In the genomic region with DNA sequence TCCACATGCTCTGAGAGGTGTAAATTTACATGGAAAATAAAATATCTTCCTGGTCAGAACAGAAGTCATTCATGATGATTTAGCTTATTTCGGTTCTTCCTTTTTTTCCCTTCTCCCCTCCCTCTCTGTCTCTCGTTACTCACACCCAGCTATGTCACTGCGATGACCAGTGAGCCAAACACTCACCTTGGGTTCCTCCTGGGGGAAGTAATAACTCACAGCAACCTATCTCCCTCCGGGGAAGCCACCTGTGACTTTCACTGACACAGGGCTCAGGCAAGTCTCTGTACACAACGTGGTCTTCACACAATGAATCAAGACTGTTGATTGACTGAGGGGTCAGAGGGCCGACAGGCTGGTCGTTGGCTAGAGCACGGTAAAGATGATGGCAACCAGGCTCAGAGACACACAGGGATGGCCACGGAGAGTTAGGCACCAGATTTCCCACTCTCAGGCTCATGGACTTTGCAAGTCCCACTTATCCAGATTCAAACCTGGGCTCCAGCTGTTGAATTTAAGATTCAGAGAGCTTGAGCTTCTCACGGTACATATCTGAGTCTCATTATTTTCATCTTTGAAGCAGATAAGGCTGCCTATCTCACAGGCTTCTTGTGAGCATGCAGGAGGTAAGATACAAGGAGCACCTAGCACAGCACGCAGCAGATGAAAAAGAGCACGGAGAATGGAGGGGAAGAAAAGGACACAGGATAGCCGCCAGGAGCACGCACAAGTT, we compare ENCODE assay signal across 2 cellular contexts.
TF ChIP-seq lines count a peak whose summit lies in the region.

No MANE protein-coding gene starts in this region.

TF ChIP-seq in GM23338, 12 proteins besides CTCF, POLR2A, EP300 and RAD21 (continued from another document):
- TF ChIP-seq, protein P1, sequence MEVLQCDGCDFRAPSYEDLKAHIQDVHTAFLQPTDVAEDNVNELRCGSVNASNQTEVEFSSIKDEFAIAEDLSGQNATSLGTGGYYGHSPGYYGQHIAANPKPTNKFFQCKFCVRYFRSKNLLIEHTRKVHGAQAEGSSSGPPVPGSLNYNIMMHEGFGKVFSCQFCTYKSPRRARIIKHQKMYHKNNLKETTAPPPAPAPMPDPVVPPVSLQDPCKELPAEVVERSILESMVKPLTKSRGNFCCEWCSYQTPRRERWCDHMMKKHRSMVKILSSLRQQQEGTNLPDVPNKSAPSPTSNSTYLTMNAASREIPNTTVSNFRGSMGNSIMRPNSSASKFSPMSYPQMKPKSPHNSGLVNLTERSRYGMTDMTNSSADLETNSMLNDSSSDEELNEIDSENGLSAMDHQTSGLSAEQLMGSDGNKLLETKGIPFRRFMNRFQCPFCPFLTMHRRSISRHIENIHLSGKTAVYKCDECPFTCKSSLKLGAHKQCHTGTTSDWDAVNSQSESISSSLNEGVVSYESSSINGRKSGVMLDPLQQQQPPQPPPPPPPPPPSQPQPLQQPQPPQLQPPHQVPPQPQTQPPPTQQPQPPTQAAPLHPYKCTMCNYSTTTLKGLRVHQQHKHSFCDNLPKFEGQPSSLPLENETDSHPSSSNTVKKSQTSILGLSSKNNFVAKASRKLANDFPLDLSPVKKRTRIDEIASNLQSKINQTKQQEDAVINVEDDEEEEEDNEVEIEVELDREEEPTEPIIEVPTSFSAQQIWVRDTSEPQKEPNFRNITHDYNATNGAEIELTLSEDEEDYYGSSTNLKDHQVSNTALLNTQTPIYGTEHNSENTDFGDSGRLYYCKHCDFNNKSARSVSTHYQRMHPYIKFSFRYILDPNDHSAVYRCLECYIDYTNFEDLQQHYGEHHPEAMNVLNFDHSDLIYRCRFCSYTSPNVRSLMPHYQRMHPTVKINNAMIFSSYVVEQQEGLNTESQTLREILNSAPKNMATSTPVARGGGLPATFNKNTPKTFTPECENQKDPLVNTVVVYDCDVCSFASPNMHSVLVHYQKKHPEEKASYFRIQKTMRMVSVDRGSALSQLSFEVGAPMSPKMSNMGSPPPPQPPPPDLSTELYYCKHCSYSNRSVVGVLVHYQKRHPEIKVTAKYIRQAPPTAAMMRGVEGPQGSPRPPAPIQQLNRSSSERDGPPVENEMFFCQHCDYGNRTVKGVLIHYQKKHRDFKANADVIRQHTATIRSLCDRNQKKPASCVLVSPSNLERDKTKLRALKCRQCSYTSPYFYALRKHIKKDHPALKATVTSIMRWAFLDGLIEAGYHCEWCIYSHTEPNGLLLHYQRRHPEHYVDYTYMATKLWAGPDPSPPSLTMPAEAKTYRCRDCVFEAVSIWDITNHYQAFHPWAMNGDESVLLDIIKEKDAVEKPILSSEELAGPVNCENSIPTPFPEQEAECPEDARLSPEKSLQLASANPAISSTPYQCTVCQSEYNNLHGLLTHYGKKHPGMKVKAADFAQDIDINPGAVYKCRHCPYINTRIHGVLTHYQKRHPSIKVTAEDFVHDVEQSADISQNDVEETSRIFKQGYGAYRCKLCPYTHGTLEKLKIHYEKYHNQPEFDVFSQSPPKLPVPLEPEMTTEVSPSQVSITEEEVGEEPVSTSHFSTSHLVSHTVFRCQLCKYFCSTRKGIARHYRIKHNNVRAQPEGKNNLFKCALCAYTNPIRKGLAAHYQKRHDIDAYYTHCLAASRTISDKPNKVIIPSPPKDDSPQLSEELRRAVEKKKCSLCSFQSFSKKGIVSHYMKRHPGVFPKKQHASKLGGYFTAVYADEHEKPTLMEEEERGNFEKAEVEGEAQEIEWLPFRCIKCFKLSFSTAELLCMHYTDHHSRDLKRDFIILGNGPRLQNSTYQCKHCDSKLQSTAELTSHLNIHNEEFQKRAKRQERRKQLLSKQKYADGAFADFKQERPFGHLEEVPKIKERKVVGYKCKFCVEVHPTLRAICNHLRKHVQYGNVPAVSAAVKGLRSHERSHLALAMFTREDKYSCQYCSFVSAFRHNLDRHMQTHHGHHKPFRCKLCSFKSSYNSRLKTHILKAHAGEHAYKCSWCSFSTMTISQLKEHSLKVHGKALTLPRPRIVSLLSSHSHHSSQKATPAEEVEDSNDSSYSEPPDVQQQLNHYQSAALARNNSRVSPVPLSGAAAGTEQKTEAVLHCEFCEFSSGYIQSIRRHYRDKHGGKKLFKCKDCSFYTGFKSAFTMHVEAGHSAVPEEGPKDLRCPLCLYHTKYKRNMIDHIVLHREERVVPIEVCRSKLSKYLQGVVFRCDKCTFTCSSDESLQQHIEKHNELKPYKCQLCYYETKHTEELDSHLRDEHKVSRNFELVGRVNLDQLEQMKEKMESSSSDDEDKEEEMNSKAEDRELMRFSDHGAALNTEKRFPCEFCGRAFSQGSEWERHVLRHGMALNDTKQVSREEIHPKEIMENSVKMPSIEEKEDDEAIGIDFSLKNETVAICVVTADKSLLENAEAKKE (CRISPR knock-in tag; IDR thresholded peaks at IDR 0.05) = no peak
- TF ChIP-seq EZH2phosphoT487 (IDR thresholded peaks at IDR 0.05; ENCODE audit: unreplicated experiment) (no peak), CREB1 (CRISPR knock-in tag; IDR thresholded peaks at IDR 0.05; ENCODE audit: low read depth) (no peak), NANOG (IDR thresholded peaks at IDR 0.05; ENCODE audit: borderline replicate concordance) (no peak), REST (IDR thresholded peaks at IDR 0.05; ENCODE audit: unreplicated experiment) (no peak), POLR2AphosphoS5 (IDR thresholded peaks at IDR 0.05; ENCODE audit: low read depth) (no peak), ZNF114 (CRISPR knock-in tag; IDR thresholded peaks at IDR 0.05) (no peak)

TF ChIP-seq in SK-N-SH treated with all-trans-retinoic acid at 6 μM for 48 hours, 23 proteins besides CTCF, POLR2A, EP300 and RAD21 (continued from another document):
- TF ChIP-seq, protein P2, sequence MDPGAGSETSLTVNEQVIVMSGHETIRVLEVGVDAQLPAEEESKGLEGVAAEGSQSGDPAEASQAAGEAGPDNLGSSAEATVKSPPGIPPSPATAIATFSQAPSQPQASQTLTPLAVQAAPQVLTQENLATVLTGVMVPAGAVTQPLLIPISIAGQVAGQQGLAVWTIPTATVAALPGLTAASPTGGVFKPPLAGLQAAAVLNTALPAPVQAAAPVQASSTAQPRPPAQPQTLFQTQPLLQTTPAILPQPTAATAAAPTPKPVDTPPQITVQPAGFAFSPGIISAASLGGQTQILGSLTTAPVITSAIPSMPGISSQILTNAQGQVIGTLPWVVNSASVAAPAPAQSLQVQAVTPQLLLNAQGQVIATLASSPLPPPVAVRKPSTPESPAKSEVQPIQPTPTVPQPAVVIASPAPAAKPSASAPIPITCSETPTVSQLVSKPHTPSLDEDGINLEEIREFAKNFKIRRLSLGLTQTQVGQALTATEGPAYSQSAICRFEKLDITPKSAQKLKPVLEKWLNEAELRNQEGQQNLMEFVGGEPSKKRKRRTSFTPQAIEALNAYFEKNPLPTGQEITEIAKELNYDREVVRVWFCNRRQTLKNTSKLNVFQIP (CRISPR knock-in tag; IDR thresholded peaks at IDR 0.05; ENCODE audit: borderline replicate concordance, low read depth) = no peak
- TF ChIP-seq PPARA (CRISPR knock-in tag; IDR thresholded peaks at IDR 0.05; ENCODE audit: borderline replicate concordance) = no peak
- TF ChIP-seq, protein P3, sequence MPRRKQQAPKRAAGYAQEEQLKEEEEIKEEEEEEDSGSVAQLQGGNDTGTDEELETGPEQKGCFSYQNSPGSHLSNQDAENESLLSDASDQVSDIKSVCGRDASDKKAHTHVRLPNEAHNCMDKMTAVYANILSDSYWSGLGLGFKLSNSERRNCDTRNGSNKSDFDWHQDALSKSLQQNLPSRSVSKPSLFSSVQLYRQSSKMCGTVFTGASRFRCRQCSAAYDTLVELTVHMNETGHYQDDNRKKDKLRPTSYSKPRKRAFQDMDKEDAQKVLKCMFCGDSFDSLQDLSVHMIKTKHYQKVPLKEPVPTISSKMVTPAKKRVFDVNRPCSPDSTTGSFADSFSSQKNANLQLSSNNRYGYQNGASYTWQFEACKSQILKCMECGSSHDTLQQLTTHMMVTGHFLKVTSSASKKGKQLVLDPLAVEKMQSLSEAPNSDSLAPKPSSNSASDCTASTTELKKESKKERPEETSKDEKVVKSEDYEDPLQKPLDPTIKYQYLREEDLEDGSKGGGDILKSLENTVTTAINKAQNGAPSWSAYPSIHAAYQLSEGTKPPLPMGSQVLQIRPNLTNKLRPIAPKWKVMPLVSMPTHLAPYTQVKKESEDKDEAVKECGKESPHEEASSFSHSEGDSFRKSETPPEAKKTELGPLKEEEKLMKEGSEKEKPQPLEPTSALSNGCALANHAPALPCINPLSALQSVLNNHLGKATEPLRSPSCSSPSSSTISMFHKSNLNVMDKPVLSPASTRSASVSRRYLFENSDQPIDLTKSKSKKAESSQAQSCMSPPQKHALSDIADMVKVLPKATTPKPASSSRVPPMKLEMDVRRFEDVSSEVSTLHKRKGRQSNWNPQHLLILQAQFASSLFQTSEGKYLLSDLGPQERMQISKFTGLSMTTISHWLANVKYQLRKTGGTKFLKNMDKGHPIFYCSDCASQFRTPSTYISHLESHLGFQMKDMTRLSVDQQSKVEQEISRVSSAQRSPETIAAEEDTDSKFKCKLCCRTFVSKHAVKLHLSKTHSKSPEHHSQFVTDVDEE (CRISPR knock-in tag; IDR thresholded peaks at IDR 0.05) = no peak
- no peak for TF ChIP-seq ZNF70 (CRISPR knock-in tag; IDR thresholded peaks at IDR 0.05)
- TF ChIP-seq CSDC2 (CRISPR knock-in tag; IDR thresholded peaks at IDR 0.05) = no peak
- no peak for TF ChIP-seq SNAI2 (CRISPR knock-in tag; IDR thresholded peaks at IDR 0.05)
- TF ChIP-seq ARNTL (CRISPR knock-in tag; IDR thresholded peaks at IDR 0.05; ENCODE audit: borderline replicate concordance, low read depth) = no peak
- TF ChIP-seq, protein P4, sequence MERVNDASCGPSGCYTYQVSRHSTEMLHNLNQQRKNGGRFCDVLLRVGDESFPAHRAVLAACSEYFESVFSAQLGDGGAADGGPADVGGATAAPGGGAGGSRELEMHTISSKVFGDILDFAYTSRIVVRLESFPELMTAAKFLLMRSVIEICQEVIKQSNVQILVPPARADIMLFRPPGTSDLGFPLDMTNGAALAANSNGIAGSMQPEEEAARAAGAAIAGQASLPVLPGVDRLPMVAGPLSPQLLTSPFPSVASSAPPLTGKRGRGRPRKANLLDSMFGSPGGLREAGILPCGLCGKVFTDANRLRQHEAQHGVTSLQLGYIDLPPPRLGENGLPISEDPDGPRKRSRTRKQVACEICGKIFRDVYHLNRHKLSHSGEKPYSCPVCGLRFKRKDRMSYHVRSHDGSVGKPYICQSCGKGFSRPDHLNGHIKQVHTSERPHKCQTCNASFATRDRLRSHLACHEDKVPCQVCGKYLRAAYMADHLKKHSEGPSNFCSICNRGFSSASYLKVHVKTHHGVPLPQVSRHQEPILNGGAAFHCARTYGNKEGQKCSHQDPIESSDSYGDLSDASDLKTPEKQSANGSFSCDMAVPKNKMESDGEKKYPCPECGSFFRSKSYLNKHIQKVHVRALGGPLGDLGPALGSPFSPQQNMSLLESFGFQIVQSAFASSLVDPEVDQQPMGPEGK (CRISPR knock-in tag; IDR thresholded peaks at IDR 0.05; ENCODE audit: borderline replicate concordance) = no peak
- no peak for TF ChIP-seq ZNF8 (CRISPR knock-in tag; IDR thresholded peaks at IDR 0.05)
- no peak for TF ChIP-seq ZFP3 (CRISPR knock-in tag; IDR thresholded peaks at IDR 0.05)
- no peak for TF ChIP-seq ESRRG (CRISPR knock-in tag; IDR thresholded peaks at IDR 0.05)
- TF ChIP-seq OSR1 (CRISPR knock-in tag; IDR thresholded peaks at IDR 0.05) = no peak
TF ChIP-seq in SK-N-SH treated with all-trans-retinoic acid at 6 μM for 48 hours: peak in this region for 0.
